In genomic region chr12:4379410-4379809, GRCh38 we compare ENCODE assay signal across 1 cellular context.
TF ChIP-seq lines count a peak whose summit lies in the region.

TSS of gene FGF23 (minus strand) at chr12:4379712. CDS start at chr12:4379582, 130 bp downstream.

TF ChIP-seq in WTC11, 78 proteins besides CTCF, POLR2A, EP300 and RAD21 (continued from another document):
- TF ChIP-seq MAX (CRISPR knock-in tag; IDR thresholded peaks at IDR 0.05), result peak; percentile 80; the same call in 1 of the 2 replicates
- no peak for TF ChIP-seq STAT6 (CRISPR knock-in tag; conservative IDR thresholded peaks at IDR 0.05; ENCODE audit: low read depth)
- TF ChIP-seq RELA (CRISPR knock-in tag; IDR thresholded peaks at IDR 0.05; ENCODE audit: borderline replicate concordance), result no peak
- no peak for TF ChIP-seq ETV6 (CRISPR knock-in tag; IDR thresholded peaks at IDR 0.05)
- TF ChIP-seq ZNF138 (CRISPR knock-in tag; conservative IDR thresholded peaks at IDR 0.05), result 0 out of 2 replicates have a peak, but pooled peaks have one; percentile 18
- no peak for TF ChIP-seq OVOL2 (CRISPR knock-in tag; IDR thresholded peaks at IDR 0.05; ENCODE audit: borderline replicate concordance)
